ENCODE assay signal across 20 cellular contexts in the genomic region with DNA sequence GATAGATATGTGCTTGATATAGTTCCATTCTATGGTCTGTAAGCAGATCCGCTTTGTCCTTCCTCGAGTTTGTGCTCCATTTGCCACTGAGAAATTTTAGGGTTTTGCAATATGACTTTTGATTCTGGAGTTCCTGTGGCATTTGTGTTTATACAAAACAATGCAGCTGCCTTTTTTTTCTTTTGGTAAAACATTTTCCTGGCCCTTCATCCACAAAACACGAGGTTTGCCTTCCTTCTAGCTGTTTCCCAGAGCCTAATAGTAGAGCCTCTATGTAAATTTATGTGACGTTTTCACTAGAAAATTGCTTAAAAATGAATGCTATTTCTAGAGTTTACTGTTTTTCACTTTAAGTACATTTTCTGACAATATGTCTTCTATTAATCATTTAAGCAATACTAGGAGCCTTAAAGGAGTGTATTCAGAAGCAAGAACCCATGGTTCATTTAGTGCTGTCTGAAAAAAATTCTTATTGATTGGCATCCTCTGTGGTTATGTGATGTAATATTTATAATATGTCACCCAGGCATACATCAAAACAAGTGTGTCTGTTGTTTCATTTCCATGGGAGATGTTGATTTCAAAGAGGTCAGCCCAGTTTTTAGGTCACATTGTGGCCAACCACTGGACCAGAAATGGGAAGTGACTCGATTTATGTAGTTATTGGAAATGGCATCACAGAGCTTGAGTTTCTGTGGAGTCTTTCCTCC.
DNase-seq lines count a peak whose midpoint lies in the region; ATAC-seq, FAIRE-seq and TF ChIP-seq lines count a peak whose summit lies in the region.
"Had no signal": no experiment of that assay in that cellular context is flagged by ENCODE, and none has a peak within 500 bp of the region (broad histone marks: within the 10 kb centered on the region; RNA-seq: fewer than 3 reads in every experiment).

No MANE protein-coding gene starts in this region.

- TF ChIP-seq CTCF in GM12878 (IDR thresholded peaks at IDR 0.05 in 2 of 3, conservative IDR thresholded peaks at IDR 0.05 in 1 of 3; ENCODE audit: control insufficient read depth in 2 of 3, extremely low read depth in 1 of 3, insufficient read depth in 1 of 3, low read depth in 3 of 3, low read length in 3 of 3): no peak

- no peak for TF ChIP-seq RAD21 in GM12878 (IDR thresholded peaks at IDR 0.05; ENCODE audit: insufficient read depth, low read depth, low read length)

- no peaks in the 10 kb centered on the region for H3K9me3 ChIP-seq in GM12878 (replicated peaks; ENCODE audit: control insufficient read depth, insufficient read depth, low read length)
- H3K9me3 ChIP-seq: Peyer's patch, uterus had no signal

- SMC1A ChIA-PET in GM12878 (lab: Charles Lee; ENCODE audit: uncharacterized antibody, unreplicated experiment): no interaction called here

- RAD21 ChIA-PET in GM12878 (lab: Charles Lee; ENCODE audit: unreplicated experiment): no interaction called here

- in situ Hi-C loops in GM12878 (cut with MboI): loop anchor here (25.0 kb wide), 1 partner anchor 662 kb away; no protein-coding TSS in a partner anchor

- BruUV-seq in GM12878 (replicated peaks; lab: Mats Ljungman, UMichigan): no TSS peak

- peak; percentile 8 for DNase-seq in AG08395 (ENCODE audit: low spot score)
- DNase-seq in HEK293T (ENCODE audit: extremely low spot score): no peak
- DNase-seq in GM12878 (ENCODE audit: low read depth, low spot score): no peak
- peak; percentile 86 for DNase-seq in kidney tubule cell (ENCODE audit: low spot score)
- no peak for DNase-seq in NCI-H1694 (lab: John Stamatoyannopoulos, UW)
- no peak for DNase-seq in activated effector memory CD4-positive, alpha-beta T cell treated with Interleukin-2 at 50 U/mL for 16 hours
- DNase-seq: activated CD4-positive, CD25-positive, alpha-beta regulatory T cell; activated effector memory CD4-positive, alpha-beta T cell treated with anti-CD3 and anti-CD28 coated beads, Interleukin-2, amount 50 U/mL, for 16 hours; DMS 273 treated with DMSO at 0.1 percent for 48 hours; hippocampal formation; naive B cell; NCI-H2029; NCI-H524 treated with DMSO at 0.1 percent for 48 hours; Peyer's patch; stimulated activated CD4-positive, alpha-beta T cell treated with anti-CD3 and anti-CD28 coated beads, Interleukin-12 subunit alpha, Interleukin-12 subunit beta, amount 100 ng/mL, for 4 hours; stimulated activated naive CD4-positive, alpha-beta T cell treated with Interleukin-2 at 50 U/mL for 16 hours; uterus had no signal

- POLR2A ChIA-PET in HEK293T (lab: Yijun Ruan, JAX) (no interaction called here), GM12878 (lab: Charles Lee) (no interaction called here)

- H3K27ac ChIP-seq in GM12878 (ENCODE audit: control insufficient read depth, insufficient read depth): no peak overlapping the region
- H3K27ac ChIP-seq: coronary artery, Peyer's patch, uterus had no signal

- no peaks in the 10 kb centered on the region for H3K27me3 ChIP-seq in GM12878 (replicated peaks in 1 of 2; ENCODE audit: control insufficient read depth in 2 of 2, insufficient read depth in 2 of 2, low read length in 1 of 2)
- H3K27me3 ChIP-seq: Peyer's patch, uterus had no signal

- no peaks in the 10 kb centered on the region for H3K4me1 ChIP-seq in GM12878 (ENCODE audit: control insufficient read depth, insufficient read depth, low read length)
- H3K4me1 ChIP-seq: Peyer's patch, uterus had no signal

- H3K36me3 ChIP-seq in GM12878 (ENCODE audit: control insufficient read depth in 2 of 2, insufficient read depth in 2 of 2, low read length in 1 of 2): no peaks in the 10 kb centered on the region
- H3K36me3 ChIP-seq: Peyer's patch, uterus had no signal

- H3K9ac ChIP-seq in GM12878 (ENCODE audit: control insufficient read depth, insufficient read depth, low read length): no peak overlapping the region

- TF ChIP-seq POLR2A in GM12878 (IDR thresholded peaks at IDR 0.05; ENCODE audit: low read depth, low read length): no peak

- H3K4me2 ChIP-seq in GM12878 (ENCODE audit: control insufficient read depth, insufficient read depth): no peak overlapping the region

- WGBS in GM12878 (ENCODE audit: insufficient coverage, insufficient replicate concordance, low lambda C conversion rate, missing lambda C conversion rate): 1% methylated on average over 5 of the region's 5 CpGs

- H4K20me1 ChIP-seq in GM12878 (ENCODE audit: control insufficient read depth, insufficient read depth): no peaks in the 10 kb centered on the region

- CTCF ChIA-PET in HEK293T (lab: Yijun Ruan, JAX) (interaction anchor here (1.8 kb wide), 1 partner anchor 13 kb away, joined by 12 read pairs; no protein-coding TSS in a partner anchor), GM12878 (lab: Yijun Ruan, JAX) (interaction anchor here (0.7 kb wide), 1 partner anchor 13 kb away, joined by 3 read pairs; no protein-coding TSS in a partner anchor)

- peak; percentile 31 for ATAC-seq in GM12878
- no peak for ATAC-seq in HG03280 (IDR thresholded peaks at IDR 0.05; ENCODE audit: unreplicated experiment)
- ATAC-seq in HG02642 (IDR thresholded peaks at IDR 0.05; ENCODE audit: poor library complexity, unreplicated experiment): no peak

- H3K4me3 ChIP-seq in GM12878: no peak overlapping the region
- H3K4me3 ChIP-seq: coronary artery, Peyer's patch, uterus had no signal

- FAIRE-seq in GM12878 (lab: Jason Lieb, UNC): no peak

- no peaks in the 10 kb centered on the region for H3K79me2 ChIP-seq in GM12878 (ENCODE audit: control insufficient read depth, insufficient read depth, low read length)

- no peak for TF ChIP-seq EP300 in GM12878 (IDR thresholded peaks at IDR 0.05; ENCODE audit: borderline replicate concordance in 1 of 2, control insufficient read depth in 1 of 2, low read depth in 2 of 2, low read length in 2 of 2)

- H2AFZ ChIP-seq in GM12878 (ENCODE audit: control insufficient read depth, low read depth, low read length): no peak overlapping the region

- intact Hi-C loops in GM12878 (cut with micrococcal nuclease; ENCODE audit: unreplicated experiment): no loop called here

TF ChIP-seq in HEK293T, 16 proteins besides CTCF, POLR2A, EP300 and RAD21:
- TF ChIP-seq L3MBTL2 (conservative IDR thresholded peaks at IDR 0.05) (no peak), PKNOX1 (IDR thresholded peaks at IDR 0.05) (peak; percentile 89), ELF4 (IDR thresholded peaks at IDR 0.05) (no peak)

TF ChIP-seq in GM12878, 131 proteins besides CTCF, POLR2A, EP300 and RAD21:
- TF ChIP-seq PKNOX1 (IDR thresholded peaks at IDR 0.05) (peak; percentile 30; the same call in 1 of the 2 replicates), E4F1 (IDR thresholded peaks at IDR 0.05; ENCODE audit: borderline replicate concordance, partially characterized antibody) (no peak)

Comparison
In these comparisons a context has a peak if more than half of its experiments do, and no peak if none do; other contexts are left out.
1. DNase-seq: peak in AG08395 (single experiment) and kidney tubule cell (single experiment); none in HEK293T (single experiment), GM12878 (single experiment), NCI-H1694 (single experiment) and activated effector memory CD4-positive, alpha-beta T cell treated with Interleukin-2 at 50 U/mL for 16 hours (single experiment).